21 cellular contexts compared by ENCODE assay signal in the genomic region with DNA sequence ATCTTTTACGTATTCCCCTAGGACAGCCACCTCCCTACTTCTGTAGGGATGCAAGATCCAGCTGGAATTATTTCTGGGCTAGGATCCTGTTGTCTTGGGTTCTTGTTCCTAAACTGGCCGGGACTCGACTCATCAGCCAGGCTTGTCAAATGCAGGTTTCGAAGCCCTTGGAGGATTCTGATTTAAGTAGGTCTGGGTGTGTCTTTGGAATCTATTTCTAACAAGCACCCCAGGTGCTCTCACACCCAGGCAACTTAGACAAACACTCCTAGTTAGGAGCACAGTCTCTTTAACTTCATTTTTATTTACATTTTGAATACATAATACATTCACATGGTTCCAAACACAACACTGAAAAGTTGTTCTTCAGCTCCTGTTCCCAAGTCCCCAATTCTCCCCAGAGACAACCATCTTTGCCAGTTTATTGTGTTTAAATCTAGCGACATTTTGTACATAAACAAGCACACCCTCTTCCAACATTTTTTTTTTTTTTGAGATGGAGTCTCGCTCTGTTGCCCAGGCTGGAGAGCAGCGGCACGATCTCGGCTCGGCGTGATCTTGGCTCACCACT. TPM values are rescaled to one million over a fixed set of nuclear protein-coding genes. Genes with fewer than 3 reads are reported as not detected.
DNase-seq lines count a peak whose midpoint lies in the region; ATAC-seq and TF ChIP-seq lines count a peak whose summit lies in the region.
"Had no signal": no experiment of that assay in that cellular context is flagged by ENCODE, and none has a peak within 500 bp of the region (broad histone marks: within the 10 kb centered on the region; RNA-seq: fewer than 3 reads in every experiment).

No MANE protein-coding gene starts in this region.

- ATAC-seq in activated CD8-positive, alpha-beta memory T cell treated with anti-CD3 and anti-CD28 coated beads, Interleukin-2, amount 10 ng/mL, durations not matched to agents 7 days and 5 days: no peak
- ATAC-seq in T-cell (replicated peaks in 1 of 4) (no peak), esophagus mucosa (peak; percentile 21), upper lobe of left lung (ENCODE audit: low FRiP score in 2 of 2) (peak in 1 of 2 donors; percentile 73), GM23338 (no peak), GM21447 (IDR thresholded peaks at IDR 0.05; ENCODE audit: unreplicated experiment) (no peak)
- ATAC-seq: psoas muscle had no signal

- H3K9me3 ChIP-seq in upper lobe of left lung: no peaks in the 10 kb centered on the region
- H3K9me3 ChIP-seq in sigmoid colon: no peaks in the 10 kb centered on the region
- H3K9me3 ChIP-seq: BE2C, psoas muscle had no signal

- H3K27me3 ChIP-seq in upper lobe of left lung (no peaks in the 10 kb centered on the region), GM23338 (ENCODE audit: insufficient read depth) (no peaks in the 10 kb centered on the region), sigmoid colon (no peaks in the 10 kb centered on the region)
- H3K27me3 ChIP-seq: BE2C had no signal

- H3K27ac ChIP-seq in upper lobe of left lung (peak overlapping the region; percentile 2 to 66 (median 41)), GM23338 (ENCODE audit: low read depth) (no peak overlapping the region), sigmoid colon (no peak overlapping the region)
- H3K27ac ChIP-seq: epithelial cell of prostate, psoas muscle had no signal

- H3K9me2 ChIP-seq in GM23338 (ENCODE audit: insufficient read depth): no peaks in the 10 kb centered on the region

- 61 to 71% methylated on average over 11 of the region's 11 CpGs for WGBS in upper lobe of left lung, 2 donors
- 87 to 93% methylated on average over 11 of the region's 11 CpGs for WGBS in sigmoid colon, 2 donors

- H3K36me3 Mint-ChIP-seq in activated CD8-positive, alpha-beta memory T cell treated with anti-CD3 and anti-CD28 coated beads, Interleukin-2, amount 10 ng/mL, durations not matched to agents 7 days and 5 days: peaks cover 14% of the 10 kb centered on the region
- H3K36me3 Mint-ChIP-seq in T-cell (peaks cover 14% of the 10 kb centered on the region), GM23338 (ENCODE audit: low read depth) (peaks cover 6% of the 10 kb centered on the region; the same call in 2 of the 3 replicates)

- no peak for DNase-seq in activated CD8-positive, alpha-beta memory T cell treated with anti-CD3 and anti-CD28 coated beads, Interleukin-2, amount 10 ng/mL, durations not matched to agents 7 days and 5 days
- DNase-seq in activated CD8-positive, alpha-beta memory T cell treated with anti-CD3 and anti-CD28 coated beads for 24 hours: no peak
- DNase-seq in T-cell (no peak), upper lobe of left lung (no peak), GM23338 (ENCODE audit: low spot score) (no peak), sigmoid colon (no peak)
- DNase-seq: activated CD4-positive, CD25-positive, alpha-beta regulatory T cell; activated T-cell treated with anti-CD3 and anti-CD28 coated beads, Interleukin-2, amount 50 U/mL, for 24 hours; anterior cingulate cortex; BE2C; caudate nucleus; COR-L47; H9; KG1; NCI-H1436 treated with DMSO at 0.1 percent for 48 hours; OCI-M1; psoas muscle; Right ventricle myocardium superior had no signal

- H3K9me3 Mint-ChIP-seq in activated CD8-positive, alpha-beta memory T cell treated with anti-CD3 and anti-CD28 coated beads, Interleukin-2, amount 10 ng/mL, durations not matched to agents 7 days and 5 days (ENCODE audit: low read depth): no peaks in the 10 kb centered on the region
- H3K9me3 Mint-ChIP-seq in T-cell: no peaks in the 10 kb centered on the region
- no peaks in the 10 kb centered on the region for H3K9me3 Mint-ChIP-seq in GM23338
- H3K9me3 Mint-ChIP-seq: activated T-cell treated with anti-CD3 and anti-CD28 coated beads, Interleukin-2, amount 50 U/mL, for 24 hours; H9 had no signal

- peak overlapping the region; percentile 22 for H3K27ac Mint-ChIP-seq in activated CD8-positive, alpha-beta memory T cell treated with anti-CD3 and anti-CD28 coated beads, Interleukin-2, amount 10 ng/mL, durations not matched to agents 7 days and 5 days
- H3K27ac Mint-ChIP-seq in T-cell (peak overlapping the region; percentile 16 to 79), GM23338 (no peak overlapping the region)

- peaks cover 0 to 3% (median 0%) of the 10 kb centered on the region in 4 donors for H3K36me3 ChIP-seq in upper lobe of left lung
- H3K36me3 ChIP-seq in GM23338 (ENCODE audit: insufficient read depth): no peaks in the 10 kb centered on the region
- H3K36me3 ChIP-seq in sigmoid colon: no peaks in the 10 kb centered on the region
- H3K36me3 ChIP-seq: BE2C had no signal

- no peak overlapping the region for H3K4me2 ChIP-seq in GM23338

- H3F3A ChIP-seq in GM23338 (replicated peaks; ENCODE audit: low read depth): 0 out of 2 replicates have a peak, but pooled peaks cover 3% of the 10 kb centered on the region

- H4K20me1 ChIP-seq in GM23338 (replicated peaks; ENCODE audit: insufficient read depth): no peaks in the 10 kb centered on the region

- TF ChIP-seq EP300 in upper lobe of left lung (IDR thresholded peaks at IDR 0.05): no peak
- TF ChIP-seq EP300 in sigmoid colon (IDR thresholded peaks at IDR 0.05): no peak

- intact Hi-C loops in sigmoid colon (cut with DNase I): no loop called here

- peaks cover 24% of the 10 kb centered on the region for H3K4me1 Mint-ChIP-seq in activated CD8-positive, alpha-beta memory T cell treated with anti-CD3 and anti-CD28 coated beads, Interleukin-2, amount 10 ng/mL, durations not matched to agents 7 days and 5 days
- H3K4me1 Mint-ChIP-seq in T-cell: peaks cover 21 to 30% (median 22%) of the 10 kb centered on the region in 3 donors
- no peaks in the 10 kb centered on the region; the same call in 1 of the 3 replicates for H3K4me1 Mint-ChIP-seq in GM23338

- H3K4me3 ChIP-seq in upper lobe of left lung (no peak overlapping the region), GM23338 (no peak overlapping the region), sigmoid colon (no peak overlapping the region)
- H3K4me3 ChIP-seq: psoas muscle had no signal

- H3K4me3 Mint-ChIP-seq in activated CD8-positive, alpha-beta memory T cell treated with anti-CD3 and anti-CD28 coated beads, Interleukin-2, amount 10 ng/mL, durations not matched to agents 7 days and 5 days: no peak overlapping the region
- H3K4me3 Mint-ChIP-seq in T-cell (no peak overlapping the region), GM23338 (no peak overlapping the region)
- H3K4me3 Mint-ChIP-seq: activated T-cell treated with anti-CD3 and anti-CD28 coated beads, Interleukin-2, amount 50 U/mL, for 24 hours; H9 had no signal

- H2AFZ ChIP-seq in GM23338: no peak overlapping the region

- no peaks in the 10 kb centered on the region for H3K27me3 Mint-ChIP-seq in activated CD8-positive, alpha-beta memory T cell treated with anti-CD3 and anti-CD28 coated beads, Interleukin-2, amount 10 ng/mL, durations not matched to agents 7 days and 5 days
- no peaks in the 10 kb centered on the region for H3K27me3 Mint-ChIP-seq in T-cell
- H3K27me3 Mint-ChIP-seq in GM23338 (ENCODE audit: insufficient read depth, low read depth, poor library complexity): peaks cover 5% of the 10 kb centered on the region
- H3K27me3 Mint-ChIP-seq: activated T-cell treated with anti-CD3 and anti-CD28 coated beads, Interleukin-2, amount 50 U/mL, for 24 hours had no signal

- TF ChIP-seq CTCF in upper lobe of left lung (IDR thresholded peaks at IDR 0.05) (no peak), GM23338 (conservative IDR thresholded peaks at IDR 0.05; ENCODE audit: low read depth in 2 of 2) (no peak), sigmoid colon (IDR thresholded peaks at IDR 0.05) (no peak)

- POLR2A ChIA-PET in T-cell (lab: Charles Lee): interaction anchor here (0.7 kb wide), 2 partner anchors 15 to 1211 kb away, joined by 3 to 4 read pairs; no protein-coding TSS in a partner anchor

- no peak for TF ChIP-seq POLR2A in upper lobe of left lung (IDR thresholded peaks at IDR 0.05)
- TF ChIP-seq POLR2A in sigmoid colon (IDR thresholded peaks at IDR 0.05): no peak

- CTCF ChIA-PET in activated CD8-positive, alpha-beta memory T cell treated with anti-CD3 and anti-CD28 coated beads, Interleukin-2, amount 10 ng/mL, durations not matched to agents 7 days and 5 days (lab: Charles Lee): interaction anchor here (1.0 to 4.4 kb wide), 6 partner anchors 9 to 95 kb away, joined by 3 to 21 read pairs (median 7); no protein-coding TSS in a partner anchor
- CTCF ChIA-PET in T-cell (lab: Charles Lee): interaction anchor here (0.6 to 1.1 kb wide), 3 partner anchors 17 to 22 kb away, joined by 4 to 6 read pairs (median 5); no protein-coding TSS in a partner anchor

- H3K79me2 ChIP-seq in GM23338 (replicated peaks; ENCODE audit: insufficient read depth): no peaks in the 10 kb centered on the region

- H3K4me1 ChIP-seq in upper lobe of left lung: peaks cover 5 to 13% (median 12%) of the 10 kb centered on the region in 4 donors
- H3K4me1 ChIP-seq in GM23338 (ENCODE audit: insufficient read depth): no peaks in the 10 kb centered on the region
- H3K4me1 ChIP-seq in sigmoid colon: no peaks in the 10 kb centered on the region
- H3K4me1 ChIP-seq: BE2C, psoas muscle had no signal

TF ChIP-seq in GM23338, 12 proteins besides CTCF, POLR2A, EP300 and RAD21 (continues in another document):
- TF ChIP-seq EZH2phosphoT487 (IDR thresholded peaks at IDR 0.05; ENCODE audit: unreplicated experiment): no peak

RNA-seq across cellular contexts. Expression of gene MORN3, which starts 20.9 kb away (rescaled TPM):
- 1 to 10 TPM in 1 of 2 experiments, under 1 TPM in 1; 0.54 to 1.2 TPM for total RNA-seq in activated CD8-positive, alpha-beta memory T cell treated with anti-CD3 and anti-CD28 coated beads, Interleukin-2, amount 10 ng/mL, durations not matched to agents 7 days and 5 days
- 10 to 100 TPM in 2 of 5 donors, 1 to 10 TPM in 3; 3.9 to 17.6 (median 8.3) TPM for total RNA-seq in T-cell
- total RNA-seq in esophagus mucosa: 0.08 TPM
- total RNA-seq in upper lobe of left lung: 1 to 10 TPM in 5 of 6 donors, under 1 TPM in 1; 0.69 to 5.6 (median 1.2) TPM
- 0.14 and 0.47 TPM in 2 replicates for total RNA-seq in GM23338 (2014; rRNA removed; shearing (Covaris generic))
- polyA plus RNA-seq in GM23338 (2016; fragmentation: Nextera tagmentation; extraction: Ambion mirVana): 0.36 and 1.5 TPM in 2 replicates
- total RNA-seq in sigmoid colon: not detected
- polyA plus RNA-seq in sigmoid colon: 1 to 10 TPM in 1 of 3 donors, under 1 TPM in 1, not detected in 1; 0.90 to 1.2 TPM
- total RNA-seq: psoas muscle had no signal

RNA-seq across cellular contexts. Expression of gene ORAI1, which starts 22.2 kb away (rescaled TPM):
- 10 to 100 TPM; 53.7 to 61.1 TPM for total RNA-seq in activated CD8-positive, alpha-beta memory T cell treated with anti-CD3 and anti-CD28 coated beads, Interleukin-2, amount 10 ng/mL, durations not matched to agents 7 days and 5 days
- total RNA-seq in T-cell (10 to 100 TPM; 38.9 to 76.5 (median 59.0) TPM), esophagus mucosa (7.3 TPM), upper lobe of left lung (10 to 100 TPM in 5 of 6 donors, 1 to 10 TPM in 1; 7.3 to 48.2 (median 34.3) TPM), sigmoid colon (10 to 100 TPM in 2 of 4 donors, 1 to 10 TPM in 2; 5.4 to 12.2 (median 9.0) TPM)
- 31.0 and 32.0 TPM in 2 replicates for total RNA-seq in GM23338 (2014; rRNA removed; shearing (Covaris generic))
- polyA plus RNA-seq in GM23338 (2016; fragmentation: Nextera tagmentation; extraction: Ambion mirVana) (22.2 and 23.7 TPM in 2 replicates), sigmoid colon (10 to 100 TPM in 1 of 3 donors, 1 to 10 TPM in 2; 5.3 to 24.9 (median 9.6) TPM)

Comparison
In these comparisons a context has a peak if more than half of its experiments do, and no peak if none do; other contexts are left out.
1. H3K27ac ChIP-seq: peak in upper lobe of left lung (4 of 4); none in GM23338 (single experiment) and sigmoid colon (0 of 4).